ENCODE assay signal across 19 cellular contexts in the genomic region with DNA sequence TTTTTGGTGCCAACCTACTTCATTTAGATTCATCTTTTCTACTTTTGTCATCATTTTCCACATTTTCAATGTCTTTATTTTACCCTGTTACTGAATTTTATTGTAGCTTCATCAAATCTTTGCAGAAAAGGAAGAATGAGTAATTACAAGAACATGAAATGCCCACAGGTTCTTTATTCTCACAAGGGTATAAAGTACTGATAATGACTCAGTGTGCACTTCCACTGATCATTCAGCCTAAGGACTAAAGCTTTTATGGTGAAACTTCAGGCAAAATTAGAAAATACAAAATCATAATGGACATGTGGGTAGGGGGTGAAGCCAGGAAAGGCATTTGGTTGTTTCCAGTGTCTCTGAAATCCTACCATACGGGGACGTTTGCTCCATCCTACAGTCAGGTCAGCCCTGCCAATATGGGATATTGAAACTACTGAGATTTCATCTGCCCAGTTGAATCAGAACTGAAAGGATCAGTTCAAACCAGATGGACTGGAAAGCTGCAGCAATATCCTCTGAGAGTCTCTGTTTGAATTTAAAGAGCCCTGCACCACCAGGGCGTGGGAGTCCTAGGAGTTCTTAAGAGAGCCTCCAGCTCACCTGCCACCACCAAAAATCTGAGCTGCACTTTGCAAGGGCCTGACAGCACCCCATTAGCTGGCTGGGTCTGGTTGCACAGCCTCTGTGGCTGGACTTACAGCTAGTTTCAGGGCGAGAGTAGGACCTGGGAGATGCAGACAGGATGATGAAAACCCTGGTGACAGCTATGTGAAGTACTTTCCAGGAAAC.
DNase-seq lines count a peak whose midpoint lies in the region; ATAC-seq, FAIRE-seq and TF ChIP-seq lines count a peak whose summit lies in the region.
"Had no signal": no experiment of that assay in that cellular context is flagged by ENCODE, and none has a peak within 500 bp of the region (broad histone marks: within the 10 kb centered on the region; RNA-seq: fewer than 3 reads in every experiment).

No MANE protein-coding gene starts in this region.

- DNase-seq in GM20000 (ENCODE audit: low spot score) (peak; percentile 17), NCI-H1417 treated with DMSO at 0.1 percent for 48 hours (lab: John Stamatoyannopoulos, UW) (no peak), HTR-8/SVneo (ENCODE audit: insufficient read length, low spot score) (no peak), NCI-H1092 (lab: John Stamatoyannopoulos, UW) (no peak)
- DNase-seq: activated naive CD8-positive, alpha-beta T cell treated with anti-CD3 and anti-CD28 coated beads for 36 hours; brain microvascular endothelial cell; cortex of kidney; NCI-H2081 treated with DMSO at 0.1 percent for 48 hours; NCI-H510A; small intestine; stimulated activated CD4-positive, alpha-beta T cell treated with anti-CD3 and anti-CD28 coated beads, Interleukin-4, amount 100 ng/mL, for 1 hour; stomach; trophoblast cell had no signal

- ATAC-seq in HG02798 (IDR thresholded peaks at IDR 0.05; ENCODE audit: poor library complexity, unreplicated experiment) (peak; percentile 63), HG03565 (IDR thresholded peaks at IDR 0.05; ENCODE audit: unreplicated experiment) (peak; percentile 67), HG03442 (IDR thresholded peaks at IDR 0.05; ENCODE audit: unreplicated experiment) (no peak)
- ATAC-seq: A549, SK-N-SH treated with all-trans-retinoic acid at 6 μM for 48 hours had no signal

- TF ChIP-seq CTCF in GM12873 (IDR thresholded peaks at IDR 0.05; ENCODE audit: insufficient read depth, low read depth, low read length, missing control alignments) (peak; percentile 1), GM20000 (IDR thresholded peaks at IDR 0.05; ENCODE audit: extremely low read depth, missing control alignments) (no peak)

- no peak for FAIRE-seq in HTR-8/SVneo (lab: Jason Lieb, UNC)
- FAIRE-seq: A549, small intestine had no signal
